In genomic region chr19:1833540-1833939, GRCh38 we compare ENCODE assay signal across 20 cellular contexts. TPM values are rescaled to one million over a fixed set of nuclear protein-coding genes. Genes with fewer than 3 reads are reported as not detected.
DNase-seq lines count a peak whose midpoint lies in the region; ATAC-seq, FAIRE-seq and TF ChIP-seq lines count a peak whose summit lies in the region.
"Had no signal": no experiment of that assay in that cellular context is flagged by ENCODE, and none has a peak within 500 bp of the region (broad histone marks: within the 10 kb centered on the region; RNA-seq: fewer than 3 reads in every experiment).

No MANE protein-coding gene starts in this region.

- H3K4me1 ChIP-seq in pancreas = peaks cover 0 to 8% (median 7%) of the 10 kb centered on the region in 3 donors

- DNase-seq in Ammon's horn (ENCODE audit: low spot score) (peak; percentile 21), kidney tubule cell (ENCODE audit: low spot score) (peak; percentile 43), pancreas (peak in 4 of 6 donors; percentile 39 to 80 (median 53)), ecto neural progenitor cell (ENCODE audit: low spot score) (no peak), NCI-H510A treated with DMSO at 0.1 percent for 48 hours (lab: John Stamatoyannopoulos, UW) (no peak), osteocyte (ENCODE audit: extremely low spot score, unreplicated experiment) (no peak)
- DNase-seq in activated CD4-positive, alpha-beta T cell treated with anti-CD3 and anti-CD28 coated beads, Interleukin-2, amount 50 U/mL, for 48 hours = no peak
- DNase-seq: ACHN; activated CD4-positive, alpha-beta T cell treated with anti-CD3 and anti-CD28 coated beads for 48 hours; dermis blood vessel endothelial cell; foreskin melanocyte; HFFc6; islet precursor cell; NCI-H526; SHP77 had no signal

- WGBS in pancreas, 2 donors = 28 to 47% methylated on average over 15 of the region's 15 CpGs

- ATAC-seq in activated T-helper 17 cell treated with anti-CD3 and anti-CD28 coated beads, Interleukin-2, amount 50 U/mL, for 72 hours (replicated peaks) = no peak
- ATAC-seq in pancreas = peak; percentile 15 to 75 (median 67)
- ATAC-seq: natural killer cell treated with Interleukin-12 subunit alpha and Interleukin-12 subunit beta and Interleukin-15 and Interleukin-18, amount 100 ng/mL, for 72 hours had no signal

- no peaks in the 10 kb centered on the region for H3K27me3 Mint-ChIP-seq in activated T-helper 17 cell treated with anti-CD3 and anti-CD28 coated beads, Interleukin-2, amount 50 U/mL, for 72 hours
- no peaks in the 10 kb centered on the region for H3K27me3 Mint-ChIP-seq in osteocyte (ENCODE audit: unreplicated experiment)
- H3K27me3 Mint-ChIP-seq: natural killer cell treated with Interleukin-12 subunit alpha and Interleukin-12 subunit beta and Interleukin-15 and Interleukin-18, amount 100 ng/mL, for 72 hours had no signal

- FAIRE-seq in pancreas (lab: Jason Lieb, UNC) = no peak
- FAIRE-seq: TTC549 had no signal

- H3K4me3 ChIP-seq in pancreas = no peak overlapping the region
- H3K4me3 ChIP-seq: breast epithelium had no signal

- H3K27ac Mint-ChIP-seq in activated T-helper 17 cell treated with anti-CD3 and anti-CD28 coated beads, Interleukin-2, amount 50 U/mL, for 72 hours = peak overlapping the region; percentile 46
- H3K27ac Mint-ChIP-seq in osteocyte (ENCODE audit: unreplicated experiment) = no peak overlapping the region
- H3K27ac Mint-ChIP-seq: activated T-helper 2 cell treated with anti-CD3 and anti-CD28 coated beads, Interferon-gamma antibody, Interleukin-2, Interleukin-4, amounts not matched to agents 10 μg/mL and 5 μg/mL and 100 μg/mL, durations not matched to agents 14 hours and 24 hours and 36 hours; HFFc6; natural killer cell treated with Interleukin-12 subunit alpha and Interleukin-12 subunit beta and Interleukin-15 and Interleukin-18, amount 100 ng/mL, for 72 hours had no signal

- intact Hi-C loops in pancreas (cut with DNase I) = no loop called here

- H3K9me3 Mint-ChIP-seq in activated T-helper 17 cell treated with anti-CD3 and anti-CD28 coated beads, Interleukin-2, amount 50 U/mL, for 72 hours = no peaks in the 10 kb centered on the region
- no peaks in the 10 kb centered on the region for H3K9me3 Mint-ChIP-seq in osteocyte (ENCODE audit: unreplicated experiment)
- H3K9me3 Mint-ChIP-seq: activated T-helper 2 cell treated with anti-CD3 and anti-CD28 coated beads, Interferon-gamma antibody, Interleukin-2, Interleukin-4, amounts not matched to agents 10 μg/mL and 5 μg/mL and 100 μg/mL, durations not matched to agents 14 hours and 24 hours and 36 hours; HFFc6; natural killer cell treated with Interleukin-12 subunit alpha and Interleukin-12 subunit beta and Interleukin-15 and Interleukin-18, amount 100 ng/mL, for 72 hours had no signal

- peak overlapping the region in 1 of 4 donors; percentile 9 for H3K27ac ChIP-seq in pancreas

- no peaks in the 10 kb centered on the region for H3K36me3 ChIP-seq in pancreas
- H3K36me3 ChIP-seq: breast epithelium had no signal

- H3K9me3 ChIP-seq in pancreas = no peaks in the 10 kb centered on the region
- H3K9me3 ChIP-seq: breast epithelium had no signal

- no peak overlapping the region for H3K4me3 Mint-ChIP-seq in activated T-helper 17 cell treated with anti-CD3 and anti-CD28 coated beads, Interleukin-2, amount 50 U/mL, for 72 hours
- no peak overlapping the region for H3K4me3 Mint-ChIP-seq in osteocyte (ENCODE audit: unreplicated experiment)
- H3K4me3 Mint-ChIP-seq: HFFc6; natural killer cell treated with Interleukin-12 subunit alpha and Interleukin-12 subunit beta and Interleukin-15 and Interleukin-18, amount 100 ng/mL, for 72 hours had no signal

- no peaks in the 10 kb centered on the region for H3K4me1 Mint-ChIP-seq in activated T-helper 17 cell treated with anti-CD3 and anti-CD28 coated beads, Interleukin-2, amount 50 U/mL, for 72 hours
- peaks cover 4% of the 10 kb centered on the region for H3K4me1 Mint-ChIP-seq in osteocyte (ENCODE audit: unreplicated experiment)

- no peaks in the 10 kb centered on the region for H3K27me3 ChIP-seq in pancreas
- H3K27me3 ChIP-seq: breast epithelium had no signal

- TF ChIP-seq CTCF in pancreas (IDR thresholded peaks at IDR 0.05) = no peak
- TF ChIP-seq CTCF in osteocyte (IDR thresholded peaks at IDR 0.05) = no peak

- peaks cover 24% of the 10 kb centered on the region for H3K36me3 Mint-ChIP-seq in activated T-helper 17 cell treated with anti-CD3 and anti-CD28 coated beads, Interleukin-2, amount 50 U/mL, for 72 hours (ENCODE audit: low read depth)
- H3K36me3 Mint-ChIP-seq in osteocyte (ENCODE audit: unreplicated experiment) = no peaks in the 10 kb centered on the region
- H3K36me3 Mint-ChIP-seq: natural killer cell treated with Interleukin-12 subunit alpha and Interleukin-12 subunit beta and Interleukin-15 and Interleukin-18, amount 100 ng/mL, for 72 hours had no signal

RNA-seq across cellular contexts. Expression of gene REXO1, which starts 14.7 kb away (rescaled TPM):
- total RNA-seq in activated T-helper 17 cell treated with anti-CD3 and anti-CD28 coated beads, Interleukin-2, amount 50 U/mL, for 72 hours = 10 to 100 TPM; 39.7 to 50.0 TPM
- 10 to 100 TPM; 10.5 to 16.6 (median 15.1) TPM for total RNA-seq in pancreas
- 10 to 100 TPM; 29.5 to 42.2 TPM for polyA plus RNA-seq in pancreas
- total RNA-seq in osteocyte = 29.8 and 39.3 TPM in 2 replicates

RNA-seq across cellular contexts. Expression of gene ATP8B3, which starts 21.5 kb away (rescaled TPM):
- 10 to 100 TPM; 10.1 to 44.8 TPM for total RNA-seq in activated T-helper 17 cell treated with anti-CD3 and anti-CD28 coated beads, Interleukin-2, amount 50 U/mL, for 72 hours
- total RNA-seq in pancreas = 1 to 10 TPM in 1 of 6 donors, under 1 TPM in 5; 0.32 to 1.1 (median 0.52) TPM
- polyA plus RNA-seq in pancreas = under 1 TPM; 0.56 to 0.95 TPM
- 4.6 and 5.2 TPM in 2 replicates for total RNA-seq in osteocyte

RNA-seq across cellular contexts. Expression of gene KLF16, which starts 29.8 kb away (rescaled TPM):
- 10 to 100 TPM; 16.3 to 32.9 TPM for total RNA-seq in activated T-helper 17 cell treated with anti-CD3 and anti-CD28 coated beads, Interleukin-2, amount 50 U/mL, for 72 hours
- total RNA-seq in pancreas (10 to 100 TPM in 1 of 6 donors, 1 to 10 TPM in 5; 4.3 to 10.4 (median 7.9) TPM), osteocyte (25.1 and 26.3 TPM in 2 replicates)
- 1 to 10 TPM; 5.1 to 8.2 TPM for polyA plus RNA-seq in pancreas

RNA-seq across cellular contexts. Expression of gene ABHD17A, which starts 51.8 kb away (rescaled TPM):
- total RNA-seq in activated T-helper 17 cell treated with anti-CD3 and anti-CD28 coated beads, Interleukin-2, amount 50 U/mL, for 72 hours = 100 to 1,000 TPM in 1 of 2 donors, 10 to 100 TPM in 1; 84.4 to 109 TPM
- total RNA-seq in pancreas = 10 to 100 TPM; 21.1 to 30.8 (median 24.4) TPM
- 10 to 100 TPM; 62.4 to 71.0 TPM for polyA plus RNA-seq in pancreas
- 63.4 and 64.0 TPM in 2 replicates for total RNA-seq in osteocyte

Comparison
In these comparisons a context has a peak if more than half of its experiments do, and no peak if none do; other contexts are left out.
1. DNase-seq: peak in Ammon's horn (single experiment), kidney tubule cell (single experiment) and pancreas (4 of 6); none in ecto neural progenitor cell (single experiment), activated CD4-positive, alpha-beta T cell treated with anti-CD3 and anti-CD28 coated beads, Interleukin-2, amount 50 U/mL, for 48 hours (0 of 2), NCI-H510A treated with DMSO at 0.1 percent for 48 hours (single experiment) and osteocyte (single experiment).